29 cellular contexts compared by ENCODE assay signal in the genomic region with DNA sequence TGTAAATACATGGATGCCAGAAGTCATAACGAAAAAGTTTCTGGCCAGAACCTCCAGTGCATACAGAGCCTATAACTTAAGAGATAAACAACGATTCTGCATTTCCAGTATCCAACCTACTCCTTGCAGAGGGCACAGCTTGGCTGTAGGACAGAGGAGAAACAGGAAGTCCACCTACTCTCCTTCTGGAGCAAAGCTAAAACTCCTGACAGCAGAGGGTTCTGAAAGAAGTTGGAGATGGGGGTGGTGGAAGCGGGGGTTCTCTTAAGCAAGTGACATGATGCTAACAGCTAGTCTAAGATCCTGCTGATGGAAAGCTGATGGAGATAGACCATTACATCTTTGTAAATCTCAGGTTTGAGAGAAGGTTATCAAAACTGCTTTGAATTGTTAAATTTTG.
"Had no signal": no experiment of that assay in that cellular context is flagged by ENCODE, and none has a peak within 500 bp of the region (broad histone marks: within the 10 kb centered on the region; RNA-seq: fewer than 3 reads in every experiment).

No MANE protein-coding gene starts in this region.

- H3K4me3 Mint-ChIP-seq: activated CD4-positive, alpha-beta memory T cell treated with anti-CD3 and anti-CD28 coated beads for 36 hours; activated CD4-positive, alpha-beta T cell treated with anti-CD3 and anti-CD28 coated beads for 36 hours; activated CD4-positive, alpha-beta T cell treated with anti-CD3 and anti-CD28 coated beads, Interleukin-2, amount 10 ng/mL, durations not matched to agents 24 days and 14 days; activated CD8-positive, alpha-beta T cell treated with anti-CD3 and anti-CD28 coated beads, Interleukin-2, amount 10 ng/mL, durations not matched to agents 7 days and 5 days; activated naive CD4-positive, alpha-beta T cell treated with anti-CD3 and anti-CD28 coated beads, Interleukin-2, amount 50 U/mL, for 24 hours; activated naive CD8-positive, alpha-beta T cell treated with anti-CD3 and anti-CD28 coated beads for 36 hours; activated naive CD8-positive, alpha-beta T cell treated with anti-CD3 and anti-CD28 coated beads, Interleukin-2, amount 50 U/mL, for 24 hours; activated T-cell treated with anti-CD3 and anti-CD28 coated beads, Interleukin-2, amount 50 U/mL, for 24 hours; activated T-cell treated with anti-CD3 and anti-CD28 coated beads, Interleukin-2, amount 50 U/mL, for 72 hours had no signal

- H3K27me3 Mint-ChIP-seq: activated CD4-positive, alpha-beta memory T cell treated with anti-CD3 and anti-CD28 coated beads for 36 hours; activated CD4-positive, alpha-beta T cell treated with anti-CD3 and anti-CD28 coated beads for 36 hours; activated CD4-positive, alpha-beta T cell treated with anti-CD3 and anti-CD28 coated beads, Interleukin-2, amount 10 ng/mL, durations not matched to agents 24 days and 14 days; activated naive CD4-positive, alpha-beta T cell treated with anti-CD3 and anti-CD28 coated beads, Interleukin-2, amount 50 U/mL, for 24 hours; activated naive CD8-positive, alpha-beta T cell treated with anti-CD3 and anti-CD28 coated beads for 36 hours; activated naive CD8-positive, alpha-beta T cell treated with anti-CD3 and anti-CD28 coated beads, Interleukin-2, amount 50 U/mL, for 24 hours; activated T-cell treated with anti-CD3 and anti-CD28 coated beads, Interleukin-2, amount 50 U/mL, for 24 hours had no signal

- DNase-seq: activated CD4-positive, alpha-beta memory T cell treated with anti-CD3 and anti-CD28 coated beads for 36 hours; activated CD4-positive, alpha-beta T cell treated with anti-CD3 and anti-CD28 coated beads for 36 hours; activated CD4-positive, alpha-beta T cell treated with anti-CD3 and anti-CD28 coated beads, Interleukin-2, amount 10 ng/mL, durations not matched to agents 24 days and 14 days; activated CD4-positive, CD25-positive, alpha-beta regulatory T cell; activated CD4-positive, CD25-positive, alpha-beta regulatory T cell treated with anti-CD3 and anti-CD28 coated beads, Interleukin-2, amount 50 U/mL, for 72 hours; activated CD8-positive, alpha-beta memory T cell treated with anti-CD3 and anti-CD28 coated beads, Interleukin-2, amount 50 U/mL, for 48 hours; activated CD8-positive, alpha-beta T cell treated with anti-CD3 and anti-CD28 coated beads, Interleukin-2, amount 10 ng/mL, durations not matched to agents 7 days and 5 days; activated effector memory CD4-positive, alpha-beta T cell treated with Interleukin-2 at 50 U/mL for 16 hours; activated gamma-delta T cell treated with Interleukin-2 at 50 U/mL for 16 hours; activated naive CD4-positive, alpha-beta T cell treated with Interleukin-2 at 50 U/mL for 16 hours; activated naive CD8-positive, alpha-beta T cell treated with anti-CD3 and anti-CD28 coated beads for 36 hours; activated naive CD8-positive, alpha-beta T cell treated with anti-CD3 and anti-CD28 coated beads, Interleukin-2, amount 50 U/mL, for 24 hours; activated T-cell treated with anti-CD3 and anti-CD28 coated beads for 4 hours; activated T-cell treated with anti-CD3 and anti-CD28 coated beads, Interleukin-2, amount 50 U/mL, for 24 hours; activated T-cell treated with anti-CD3 and anti-CD28 coated beads, Interleukin-2, amount 50 U/mL, for 72 hours; adrenal gland; aorta; body of pancreas; caudate nucleus; cerebellar nuclear complex; colonic mucosa; effector CD8-positive, alpha-beta T cell; foreskin keratinocyte; gastrocnemius medialis; glutamatergic neuron; heart left ventricle; T-helper 2 cell had no signal

- H3K27ac Mint-ChIP-seq: activated CD4-positive, alpha-beta memory T cell treated with anti-CD3 and anti-CD28 coated beads for 36 hours; activated CD4-positive, alpha-beta T cell treated with anti-CD3 and anti-CD28 coated beads for 36 hours; activated CD4-positive, alpha-beta T cell treated with anti-CD3 and anti-CD28 coated beads, Interleukin-2, amount 10 ng/mL, durations not matched to agents 24 days and 14 days; activated CD8-positive, alpha-beta T cell treated with anti-CD3 and anti-CD28 coated beads, Interleukin-2, amount 10 ng/mL, durations not matched to agents 7 days and 5 days; activated naive CD8-positive, alpha-beta T cell treated with anti-CD3 and anti-CD28 coated beads for 36 hours; activated naive CD8-positive, alpha-beta T cell treated with anti-CD3 and anti-CD28 coated beads, Interleukin-2, amount 50 U/mL, for 24 hours; activated T-cell treated with anti-CD3 and anti-CD28 coated beads, Interleukin-2, amount 50 U/mL, for 24 hours; activated T-cell treated with anti-CD3 and anti-CD28 coated beads, Interleukin-2, amount 50 U/mL, for 72 hours had no signal

- H3K9me3 ChIP-seq: adrenal gland, body of pancreas, colonic mucosa, gastrocnemius medialis, heart left ventricle had no signal

- H3K4me1 ChIP-seq: body of pancreas, colonic mucosa, foreskin keratinocyte, gastrocnemius medialis had no signal

- H3K27me3 ChIP-seq: adrenal gland, body of pancreas, colonic mucosa, foreskin keratinocyte, gastrocnemius medialis, heart left ventricle had no signal

- H3K4me1 Mint-ChIP-seq: activated CD4-positive, alpha-beta T cell treated with anti-CD3 and anti-CD28 coated beads, Interleukin-2, amount 10 ng/mL, durations not matched to agents 24 days and 14 days had no signal

- H3K4me3 ChIP-seq: adrenal gland, body of pancreas, colonic mucosa, gastrocnemius medialis, heart left ventricle had no signal

- H3K9me3 Mint-ChIP-seq: activated CD4-positive, alpha-beta memory T cell treated with anti-CD3 and anti-CD28 coated beads for 36 hours; activated CD4-positive, alpha-beta T cell treated with anti-CD3 and anti-CD28 coated beads, Interleukin-2, amount 10 ng/mL, durations not matched to agents 24 days and 14 days; activated naive CD8-positive, alpha-beta T cell treated with anti-CD3 and anti-CD28 coated beads for 36 hours; activated T-cell treated with anti-CD3 and anti-CD28 coated beads, Interleukin-2, amount 50 U/mL, for 24 hours; activated T-cell treated with anti-CD3 and anti-CD28 coated beads, Interleukin-2, amount 50 U/mL, for 72 hours had no signal

- H3K27ac ChIP-seq: adrenal gland, body of pancreas, colonic mucosa, foreskin keratinocyte, gastrocnemius medialis, heart left ventricle had no signal

- ATAC-seq: activated CD4-positive, alpha-beta T cell treated with anti-CD3 and anti-CD28 coated beads for 36 hours; activated CD8-positive, alpha-beta T cell treated with anti-CD3 and anti-CD28 coated beads, Interleukin-2, amount 10 ng/mL, durations not matched to agents 7 days and 5 days; activated naive CD8-positive, alpha-beta T cell treated with anti-CD3 and anti-CD28 coated beads, Interleukin-2, amount 50 U/mL, for 24 hours; activated T-cell treated with anti-CD3 and anti-CD28 coated beads, Interleukin-2, amount 50 U/mL, for 72 hours; body of pancreas; esophagus mucosa; foreskin keratinocyte; gastrocnemius medialis; heart left ventricle had no signal
